7 cellular contexts compared by ENCODE assay signal in genomic region chr2:154740360-154740759, GRCh38. TPM values are rescaled to one million over a fixed set of nuclear protein-coding genes. Genes with fewer than 3 reads are reported as not detected.
"Had no signal": no experiment of that assay in that cellular context is flagged by ENCODE, and none has a peak within 500 bp of the region (broad histone marks: within the 10 kb centered on the region; RNA-seq: fewer than 3 reads in every experiment).

No MANE protein-coding gene starts in this region.

- DNase-seq: activated gamma-delta T cell; activated naive CD8-positive, alpha-beta T cell treated with anti-CD3 and anti-CD28 coated beads for 36 hours; activated T-cell treated with anti-CD3 and anti-CD28 coated beads, Interleukin-2, amount 50 U/mL, for 1 hour; foreskin fibroblast; immature natural killer cell; naive thymus-derived CD4-positive, alpha-beta T cell; posterior cingulate gyrus had no signal

RNA-seq across cellular contexts. Expression of gene KCNJ3, which starts 41.9 kb away (rescaled TPM):
- total RNA-seq: activated naive CD8-positive, alpha-beta T cell treated with anti-CD3 and anti-CD28 coated beads for 36 hours; naive thymus-derived CD4-positive, alpha-beta T cell had no signal
